9 cellular contexts compared by ENCODE assay signal in genomic region chr5:90421136-90421535, GRCh38. TPM values are rescaled to one million over a fixed set of nuclear protein-coding genes. Genes with fewer than 3 reads are reported as not detected.
DNase-seq lines count a peak whose midpoint lies in the region; ATAC-seq, FAIRE-seq and TF ChIP-seq lines count a peak whose summit lies in the region.
"Had no signal": no experiment of that assay in that cellular context is flagged by ENCODE, and none has a peak within 500 bp of the region (broad histone marks: within the 10 kb centered on the region; RNA-seq: fewer than 3 reads in every experiment).

No MANE protein-coding gene starts in this region.

- H3K9ac ChIP-seq in mesendoderm (ENCODE audit: low read length), result no peak overlapping the region

- TF ChIP-seq POLR2A in GM12892 (IDR thresholded peaks at IDR 0.05; ENCODE audit: low read depth, low read length), result no peak

- H3K27ac ChIP-seq in brain microvascular endothelial cell (no peak overlapping the region), mesendoderm (ENCODE audit: low read depth, low read length) (no peak overlapping the region)

- in situ Hi-C loops in brain microvascular endothelial cell (cut with HindIII; ENCODE audit: low pct_ligation_motif_present, low sequenced_read_pairs), result no loop called here

- no peaks in the 10 kb centered on the region for H3K4me1 ChIP-seq in mesendoderm (ENCODE audit: control insufficient read depth, low read depth, low read length)

- H3K79me1 ChIP-seq in mesendoderm (ENCODE audit: low read length), result no peaks in the 10 kb centered on the region

- H3K56ac ChIP-seq in mesendoderm (ENCODE audit: low read length), result no peak overlapping the region

- H2BK15ac ChIP-seq in mesendoderm (replicated peaks; ENCODE audit: low read depth), result no peak overlapping the region

- DNase-seq in GM06990 (ENCODE audit: extremely low read depth, insufficient read length), result no peak
- DNase-seq in brain microvascular endothelial cell, result no peak
- DNase-seq in mesendoderm, result peak; percentile 81
- DNase-seq in stimulated activated naive CD4-positive, alpha-beta T cell treated with Interleukin-2 at 50 U/mL for 16 hours (lab: John Stamatoyannopoulos, UW), result no peak
- no peak for DNase-seq in GM12892 (ENCODE audit: insufficient read length)
- DNase-seq: hippocampal formation had no signal

- H3K36me3 ChIP-seq in GM06990 (ENCODE audit: control insufficient read depth, insufficient read depth, low read length) (no peaks in the 10 kb centered on the region), brain microvascular endothelial cell (replicated peaks) (no peaks in the 10 kb centered on the region), mesendoderm (ENCODE audit: control insufficient read depth, insufficient read depth, low read length) (no peaks in the 10 kb centered on the region)

- no peak overlapping the region for H2BK5ac ChIP-seq in mesendoderm (ENCODE audit: low read length)

- no peak overlapping the region for H3K23ac ChIP-seq in mesendoderm (ENCODE audit: low read length)

- H2BK120ac ChIP-seq in mesendoderm (ENCODE audit: low read depth, low read length), result no peak overlapping the region

- no peak overlapping the region for H4K8ac ChIP-seq in mesendoderm (ENCODE audit: low read depth, low read length)

- no peak overlapping the region for H3K4ac ChIP-seq in mesendoderm (ENCODE audit: low read depth, low read length)

- no peak for FAIRE-seq in GM12892 (lab: Jason Lieb, UNC)

- H3K79me2 ChIP-seq in mesendoderm (ENCODE audit: control insufficient read depth, insufficient read depth, low read length), result no peaks in the 10 kb centered on the region

- H4K5ac ChIP-seq in mesendoderm (ENCODE audit: low read length), result no peak overlapping the region

- no peak overlapping the region for H2AK5ac ChIP-seq in mesendoderm (ENCODE audit: low read length)

- H3K27me3 ChIP-seq in GM06990 (replicated peaks; ENCODE audit: control insufficient read depth, insufficient read depth, low read length), result no peaks in the 10 kb centered on the region
- H3K27me3 ChIP-seq in brain microvascular endothelial cell (replicated peaks), result no peaks in the 10 kb centered on the region
- H3K27me3 ChIP-seq in mesendoderm (ENCODE audit: insufficient read depth, low read length, poor library complexity), result no peaks in the 10 kb centered on the region

- whole genome bisulfite sequencing in mesendoderm (ENCODE audit: extremely low coverage, insufficient coverage, low lambda C conversion rate), result no CpG with 5 or more reads among the region's 4 CpGs

- ATAC-seq in HG02588 (IDR thresholded peaks at IDR 0.05; ENCODE audit: unreplicated experiment) (peak; percentile 58), GM19463 (IDR thresholded peaks at IDR 0.05; ENCODE audit: unreplicated experiment) (no peak), HG02852 (IDR thresholded peaks at IDR 0.05; ENCODE audit: unreplicated experiment) (no peak)

- TF ChIP-seq CTCF in GM06990 (IDR thresholded peaks at IDR 0.05; ENCODE audit: insufficient read depth, low read length, poor library complexity, severe bottlenecking) (peak; percentile 27), brain microvascular endothelial cell (IDR thresholded peaks at IDR 0.05; ENCODE audit: low read depth, low read length, missing control alignments) (peak; percentile 42)

- H3K4me2 ChIP-seq in mesendoderm (ENCODE audit: low read length), result no peak overlapping the region

- H3K18ac ChIP-seq in mesendoderm (ENCODE audit: low read length), result no peak overlapping the region

- H3K4me3 ChIP-seq in GM06990 (replicated peaks; ENCODE audit: low read depth, low read length) (no peak overlapping the region), brain microvascular endothelial cell (ENCODE audit: low read depth, low read length) (no peak overlapping the region), mesendoderm (ENCODE audit: low read length) (no peak overlapping the region)

RNA-seq across cellular contexts. Expression of gene CETN3, which starts 11.6 kb away (rescaled TPM):
- polyA plus RNA-seq in mesendoderm (2013, experiment 1 of 2), result 25.2 TPM
- 25.7 TPM for polyA plus RNA-seq in mesendoderm (2013, experiment 2 of 2)
- polyA plus RNA-seq in GM12892 (2012; ENCODE audit: missing spikeins), result 65.5 TPM

RNA-seq across cellular contexts. Expression of gene MBLAC2, which starts 53.4 kb away (rescaled TPM):
- 3.5 TPM for polyA plus RNA-seq in mesendoderm (2013, experiment 1 of 2)
- 3.6 TPM for polyA plus RNA-seq in mesendoderm (2013, experiment 2 of 2)
- polyA plus RNA-seq in GM12892 (2012; ENCODE audit: missing spikeins), result 4.3 TPM

RNA-seq across cellular contexts. Expression of gene POLR3G, which starts 53.5 kb away (rescaled TPM):
- polyA plus RNA-seq in mesendoderm (2013, experiment 1 of 2), result 113 TPM
- 122 TPM for polyA plus RNA-seq in mesendoderm (2013, experiment 2 of 2)
- 19.5 TPM for polyA plus RNA-seq in GM12892 (2012; ENCODE audit: missing spikeins)
